Comparison of ENCODE assay signal across 13 cellular contexts in the genomic region with DNA sequence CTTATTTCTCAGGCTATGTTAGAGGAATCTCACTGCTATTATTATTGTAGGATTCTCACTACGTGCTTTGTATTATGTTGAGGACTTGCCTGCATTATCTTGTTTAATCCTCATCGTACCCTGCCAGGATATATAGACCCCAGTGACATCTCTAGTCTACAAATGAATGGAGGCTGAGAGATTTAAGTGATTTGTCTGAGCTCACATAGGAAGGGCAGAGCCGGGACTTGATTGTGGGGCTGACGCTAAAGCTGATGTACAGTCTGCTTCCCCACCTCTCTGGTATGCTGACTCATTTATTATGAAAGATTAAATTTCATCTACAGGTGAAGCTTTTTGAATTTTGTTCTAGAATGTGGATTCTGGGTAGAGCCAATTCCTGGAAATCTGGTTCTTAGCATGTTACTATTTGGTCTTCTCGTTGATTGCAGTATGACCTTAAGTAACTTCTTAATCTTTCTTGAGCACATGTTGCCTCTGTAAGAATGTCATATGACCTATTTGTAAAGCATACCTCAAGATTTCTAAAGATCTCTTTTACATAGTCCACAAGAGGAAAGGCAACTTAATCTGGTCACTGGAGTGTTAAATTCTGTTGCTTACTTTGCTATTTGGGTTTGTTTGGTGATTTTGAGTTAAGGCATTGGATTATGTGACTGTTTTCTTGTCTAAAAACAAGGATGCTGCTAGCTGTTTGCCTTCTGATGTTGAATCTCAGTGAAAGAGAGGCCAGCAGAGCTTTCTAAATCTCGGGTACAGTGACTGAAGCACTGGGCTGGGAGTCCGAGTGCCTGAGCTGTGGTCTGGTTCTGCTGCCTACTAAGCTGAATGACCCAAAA. TPM values are rescaled to one million over a fixed set of nuclear protein-coding genes. Genes with fewer than 3 reads are reported as not detected.
DNase-seq lines count a peak whose midpoint lies in the region; ATAC-seq, FAIRE-seq and TF ChIP-seq lines count a peak whose summit lies in the region.
"Had no signal": no experiment of that assay in that cellular context is flagged by ENCODE, and none has a peak within 500 bp of the region (broad histone marks: within the 10 kb centered on the region; RNA-seq: fewer than 3 reads in every experiment).

No MANE protein-coding gene starts in this region.

- H3K36me3 ChIP-seq in PC-3 (ENCODE audit: low read depth, low read length) (peaks cover 4% of the 10 kb centered on the region; the same call in 1 of the 2 replicates), endodermal cell (ENCODE audit: control insufficient read depth, insufficient read depth, low read length) (peaks cover 6% of the 10 kb centered on the region), osteoblast (ENCODE audit: insufficient read depth, low read length) (peaks cover 19% of the 10 kb centered on the region)

- 0 out of 2 replicates have a peak, but pooled peaks cover 6% of the 10 kb centered on the region for H4K20me1 ChIP-seq in PC-3 (ENCODE audit: low read length)
- H4K20me1 ChIP-seq in osteoblast (ENCODE audit: insufficient read depth, low read length) = peaks cover 41% of the 10 kb centered on the region

- H3K27me3 ChIP-seq in PC-3 (ENCODE audit: low read length) = no peaks in the 10 kb centered on the region
- no peaks in the 10 kb centered on the region for H3K27me3 ChIP-seq in endodermal cell (ENCODE audit: control insufficient read depth, insufficient read depth, low read length, poor library complexity, severe bottlenecking)
- no peaks in the 10 kb centered on the region for H3K27me3 ChIP-seq in osteoblast (ENCODE audit: insufficient read depth, low read length)
- H3K27me3 ChIP-seq: testis had no signal

- peaks cover 34% of the 10 kb centered on the region for H3K36me3 Mint-ChIP-seq in endodermal cell (ENCODE audit: low read depth)

- TF ChIP-seq CTCF in PC-3 (conservative IDR thresholded peaks at IDR 0.05; ENCODE audit: low read depth, low read length) = no peak
- TF ChIP-seq CTCF in endodermal cell (conservative IDR thresholded peaks at IDR 0.05) = no peak
- no peak for TF ChIP-seq CTCF in osteoblast (IDR thresholded peaks at IDR 0.05; ENCODE audit: extremely low read depth, low read depth, low read length)

- BruUV-seq in PC-3 (replicated peaks; lab: Mats Ljungman, UMichigan) = no TSS peak

- H3K27ac ChIP-seq in PC-3 (ENCODE audit: low read length) (no peak overlapping the region), endodermal cell (ENCODE audit: low read depth, low read length) (no peak overlapping the region), osteoblast (ENCODE audit: low read depth, low read length) (peak overlapping the region; percentile 38)
- H3K27ac ChIP-seq: testis had no signal

- H3K4me1 ChIP-seq in PC-3 (ENCODE audit: insufficient read depth, low read length) (peaks cover 26% of the 10 kb centered on the region), endodermal cell (ENCODE audit: control insufficient read depth, insufficient read depth, low read length) (peaks cover 22% of the 10 kb centered on the region), osteoblast (ENCODE audit: insufficient read depth, low read length) (peaks cover 46% of the 10 kb centered on the region)

- CTCF ChIA-PET in PC-3 (lab: Charles Lee) = no interaction called here

- H3K9me2 ChIP-seq in PC-3 (replicated peaks; ENCODE audit: low read length) = no peaks in the 10 kb centered on the region

- H3K79me2 ChIP-seq in PC-3 (ENCODE audit: low read length) = peaks cover 98% of the 10 kb centered on the region
- peaks cover 100% of the 10 kb centered on the region for H3K79me2 ChIP-seq in osteoblast (ENCODE audit: insufficient read depth, low read length)

- DNase-seq in D341Med (ENCODE audit: low spot score) (peak; percentile 52), PC-3 (peak; percentile 23), endodermal cell (no peak), osteoblast (ENCODE audit: insufficient read length, low spot score, missing footprints) (no peak), pons (ENCODE audit: low spot score) (no peak), GM12892 (ENCODE audit: insufficient read length) (no peak), glomerular visceral epithelial cell (ENCODE audit: extremely low spot score) (no peak)
- DNase-seq: posterior cingulate gyrus, testis had no signal

- intact Hi-C loops in PC-3 (cut with micrococcal nuclease) = no loop called here

- peaks cover 11% of the 10 kb centered on the region for H3K27me3 Mint-ChIP-seq in endodermal cell (ENCODE audit: insufficient read depth)

- H3K9me3 ChIP-seq in PC-3 (ENCODE audit: low read length) (no peaks in the 10 kb centered on the region), endodermal cell (ENCODE audit: control insufficient read depth, low read length) (no peaks in the 10 kb centered on the region), osteoblast (ENCODE audit: low read depth, low read length) (no peaks in the 10 kb centered on the region)
- H3K9me3 ChIP-seq: testis had no signal

- TF ChIP-seq POLR2A in GM12892 (IDR thresholded peaks at IDR 0.05; ENCODE audit: low read depth, low read length) = no peak

- peaks cover 70% of the 10 kb centered on the region for H3K4me1 Mint-ChIP-seq in endodermal cell

- ATAC-seq in PC-3 (no peak), HG03097 (IDR thresholded peaks at IDR 0.05; ENCODE audit: low FRiP score, unreplicated experiment) (no peak)

- no peak overlapping the region for H3K9ac ChIP-seq in PC-3 (ENCODE audit: low read length)
- no peak overlapping the region for H3K9ac ChIP-seq in endodermal cell (ENCODE audit: extremely low read depth, low read length, poor library complexity, severe bottlenecking)

- POLR2A ChIA-PET in PC-3 (lab: Charles Lee; ENCODE audit: unreplicated experiment) = interaction anchor here (0.6 kb wide), 1 partner anchor 12 kb away, joined by 9 read pairs; the partner anchor contains the start of gene METTL9

- peak overlapping the region; percentile 50 for H3K27ac Mint-ChIP-seq in endodermal cell

- H3K9me3 Mint-ChIP-seq in endodermal cell = no peaks in the 10 kb centered on the region

- H3K4me3 ChIP-seq in PC-3 (ENCODE audit: low read length) (no peak overlapping the region), endodermal cell (ENCODE audit: low read length) (no peak overlapping the region), osteoblast (ENCODE audit: insufficient read depth, low read length) (no peak overlapping the region)
- H3K4me3 ChIP-seq: testis had no signal

- H3K4me3 Mint-ChIP-seq in endodermal cell = no peak overlapping the region

- H3K4me2 ChIP-seq in PC-3 (ENCODE audit: low read length) (no peak overlapping the region), osteoblast (ENCODE audit: insufficient read depth, low read length) (no peak overlapping the region)

- FAIRE-seq in GM12892 (lab: Jason Lieb, UNC) = no peak
- FAIRE-seq: frontal cortex had no signal

- no peaks in the 10 kb centered on the region for H3F3A ChIP-seq in PC-3 (ENCODE audit: low read length, unreplicated experiment)

- WGBS in endodermal cell (ENCODE audit: insufficient coverage in 1 of 2, insufficient read length in 1 of 2), 2 experiments = 86 to 88% methylated on average over 5 to 7 of the region's 7 CpGs

- H2AFZ ChIP-seq in PC-3 (ENCODE audit: low read length) = no peak overlapping the region
- no peak overlapping the region for H2AFZ ChIP-seq in osteoblast (ENCODE audit: low read length)

RNA-seq across cellular contexts. Expression of gene METTL9, which starts 12.4 kb away (rescaled TPM):
- total RNA-seq in PC-3 (2014; rRNA removed) (133 and 180 TPM in 2 replicates), endodermal cell (100 to 1,000 TPM; 145 to 149 TPM), osteoblast (170 and 210 TPM in 2 replicates)
- 188 TPM for polyA plus RNA-seq in endodermal cell (2013, experiment 1 of 2)
- polyA plus RNA-seq in endodermal cell (2013, experiment 2 of 2) = 168 TPM
- 60.9 TPM for polyA plus RNA-seq in GM12892 (2012; ENCODE audit: missing spikeins)

RNA-seq across cellular contexts. Expression of gene IGSF6, which starts 40.6 kb away (rescaled TPM):
- total RNA-seq in PC-3 (2014; rRNA removed) (0.36 TPM in 1 of 2 replicates, not detected in the other), endodermal cell (not detected), osteoblast (under 0.01 and 0.36 TPM in 2 replicates)
- polyA plus RNA-seq in endodermal cell (2013, experiment 1 of 2) = not detected
- polyA plus RNA-seq in endodermal cell (2013, experiment 2 of 2) = not detected
- 0.49 TPM for polyA plus RNA-seq in GM12892 (2012; ENCODE audit: missing spikeins)
- total RNA-seq: H4, M059J had no signal

RNA-seq across cellular contexts. Expression of gene OTOA, which starts 52.0 kb away (rescaled TPM):
- total RNA-seq in PC-3 (2014; rRNA removed) (not detected in 2 replicates), endodermal cell (under 1 TPM; 0.07 to 0.09 TPM), osteoblast (under 0.01 TPM in 2 replicates)
- 0.18 TPM for polyA plus RNA-seq in endodermal cell (2013, experiment 1 of 2)
- 0.17 TPM for polyA plus RNA-seq in endodermal cell (2013, experiment 2 of 2)
- not detected for polyA plus RNA-seq in GM12892 (2012; ENCODE audit: missing spikeins)
- total RNA-seq: H4, M059J had no signal

Comparison
In these comparisons a context has a peak if more than half of its experiments do, and no peak if none do; other contexts are left out.
1. DNase-seq: peak in D341Med (single experiment) and PC-3 (single experiment); none in endodermal cell (single experiment), osteoblast (single experiment), pons (single experiment), GM12892 (single experiment) and glomerular visceral epithelial cell (single experiment).